12 cellular contexts compared by ENCODE assay signal in genomic region chr17:77366558-77367245, GRCh38.
DNase-seq lines count a peak whose midpoint lies in the region; ATAC-seq, FAIRE-seq and TF ChIP-seq lines count a peak whose summit lies in the region.
"Had no signal": no experiment of that assay in that cellular context is flagged by ENCODE, and none has a peak within 500 bp of the region (broad histone marks: within the 10 kb centered on the region; RNA-seq: fewer than 3 reads in every experiment).

No MANE protein-coding gene starts in this region.

- no peaks in the 10 kb centered on the region for H3K9me3 Mint-ChIP-seq in WTC11
- no peaks in the 10 kb centered on the region for H3K9me3 Mint-ChIP-seq in CD14-positive monocyte
- H3K9me3 Mint-ChIP-seq in stimulated activated effector memory CD8-positive, alpha-beta T cell treated with anti-CD3 and anti-CD28 coated beads, Interleukin-12 subunit alpha, Interleukin-12 subunit beta, amount 100 ng/mL, for 72 hours: no peaks in the 10 kb centered on the region

- no peaks in the 10 kb centered on the region for H3K27me3 ChIP-seq in suprapubic skin

- FAIRE-seq in frontal cortex (lab: Jason Lieb, UNC): no peak
- FAIRE-seq: A204.1, H54 had no signal

- 20% methylated on average over 7 of the region's 8 CpGs for WGBS in suprapubic skin

- no peak for TF ChIP-seq POLR2A in suprapubic skin (IDR thresholded peaks at IDR 0.05)

- CTCF ChIA-PET in WTC11 (lab: Charles Lee): interaction anchor here (1.0 to 2.0 kb wide), 2 partner anchors 35 to 63 kb away, joined by 3 to 10 read pairs; no protein-coding TSS in a partner anchor

- no peaks in the 10 kb centered on the region for H3K36me3 Mint-ChIP-seq in WTC11
- H3K36me3 Mint-ChIP-seq in CD14-positive monocyte: peaks cover 2 to 20% of the 10 kb centered on the region in 2 donors
- peaks cover 4% of the 10 kb centered on the region for H3K36me3 Mint-ChIP-seq in stimulated activated effector memory CD8-positive, alpha-beta T cell treated with anti-CD3 and anti-CD28 coated beads, Interleukin-12 subunit alpha, Interleukin-12 subunit beta, amount 100 ng/mL, for 72 hours

- no peak overlapping the region for H3K4me3 Mint-ChIP-seq in WTC11
- no peak overlapping the region for H3K4me3 Mint-ChIP-seq in CD14-positive monocyte
- H3K4me3 Mint-ChIP-seq in stimulated activated effector memory CD8-positive, alpha-beta T cell treated with anti-CD3 and anti-CD28 coated beads, Interleukin-12 subunit alpha, Interleukin-12 subunit beta, amount 100 ng/mL, for 72 hours: no peak overlapping the region

- POLR2A ChIA-PET in WTC11 (lab: Charles Lee): interaction anchor here (0.6 to 1.0 kb wide), 3 partner anchors 9 to 163 kb away, joined by 3 to 4 read pairs (median 3); no protein-coding TSS in a partner anchor

- H3K27me3 Mint-ChIP-seq in WTC11 (ENCODE audit: low read depth): no peaks in the 10 kb centered on the region
- H3K27me3 Mint-ChIP-seq in CD14-positive monocyte (ENCODE audit: low read depth in 3 of 3): peaks cover 12 to 16% (median 14%) of the 10 kb centered on the region in 3 donors

- H3K27ac ChIP-seq in suprapubic skin: peak overlapping the region; percentile 88

- intact Hi-C loops in left ventricle myocardium superior (cut with micrococcal nuclease): no loop called here
- intact Hi-C loops in CD14-positive monocyte (cut with micrococcal nuclease): no loop called here

- no peak overlapping the region for H3K4me3 ChIP-seq in suprapubic skin

- H3K4me1 Mint-ChIP-seq in WTC11 (peaks cover 55% of the 10 kb centered on the region), CD14-positive monocyte (peaks cover 52% of the 10 kb centered on the region)
- H3K4me1 Mint-ChIP-seq in stimulated activated effector memory CD8-positive, alpha-beta T cell treated with anti-CD3 and anti-CD28 coated beads, Interleukin-12 subunit alpha, Interleukin-12 subunit beta, amount 100 ng/mL, for 72 hours: peaks cover 68% of the 10 kb centered on the region

- TF ChIP-seq EP300 in suprapubic skin (IDR thresholded peaks at IDR 0.05): no peak

- no peak for TF ChIP-seq CTCF in WTC11 (IDR thresholded peaks at IDR 0.05)
- TF ChIP-seq CTCF in suprapubic skin (IDR thresholded peaks at IDR 0.05): no peak
- TF ChIP-seq CTCF in CD14-positive monocyte (IDR thresholded peaks at IDR 0.05): no peak

- no peaks in the 10 kb centered on the region for H3K36me3 ChIP-seq in suprapubic skin

- no peaks in the 10 kb centered on the region for H3K9me3 ChIP-seq in suprapubic skin

- DNase-seq in NCI-H345 (lab: John Stamatoyannopoulos, UW) (peak; percentile 53), NCI-H345 treated with DMSO at 0.1 percent for 48 hours (lab: John Stamatoyannopoulos, UW; ENCODE audit: unreplicated experiment) (no peak), WTC11 (ENCODE audit: low spot score) (no peak), left ventricle myocardium superior (no peak), suprapubic skin (ENCODE audit: low spot score in 2 of 2) (peak in 1 of 2 donors; percentile 66), frontal cortex (ENCODE audit: low spot score in 2 of 2) (no peak), CD14-positive monocyte (ENCODE audit: low spot score) (no peak)
- no peak for DNase-seq in stimulated activated effector memory CD8-positive, alpha-beta T cell treated with anti-CD3 and anti-CD28 coated beads, Interleukin-12 subunit alpha, Interleukin-12 subunit beta, amount 100 ng/mL, for 72 hours (ENCODE audit: low spot score in 2 of 2)
- DNase-seq: activated effector memory CD4-positive, alpha-beta T cell treated with anti-CD3 and anti-CD28 coated beads, Interleukin-2, amount 50 U/mL, for 16 hours; NCI-H226 had no signal

- H3K27ac Mint-ChIP-seq in WTC11 (peak overlapping the region; percentile 40; the same call in 1 of the 2 replicates), CD14-positive monocyte (peak overlapping the region in 1 of 7 donors; percentile 52)
- no peak overlapping the region for H3K27ac Mint-ChIP-seq in stimulated activated effector memory CD8-positive, alpha-beta T cell treated with anti-CD3 and anti-CD28 coated beads, Interleukin-12 subunit alpha, Interleukin-12 subunit beta, amount 100 ng/mL, for 72 hours

- peaks cover 82% of the 10 kb centered on the region for H3K4me1 ChIP-seq in suprapubic skin

- peak; percentile 46 for ATAC-seq in WTC11
- ATAC-seq in left ventricle myocardium superior: peak; percentile 26
- ATAC-seq in stimulated activated effector memory CD8-positive, alpha-beta T cell treated with anti-CD3 and anti-CD28 coated beads, Interleukin-12 subunit alpha, Interleukin-12 subunit beta, amount 100 ng/mL, for 72 hours: no peak

TF ChIP-seq in WTC11, 78 proteins besides CTCF, POLR2A, EP300 and RAD21:
- TF ChIP-seq ELF4 (CRISPR knock-in tag; IDR thresholded peaks at IDR 0.05; ENCODE audit: low read depth): no peak
- TF ChIP-seq HMGA2 (CRISPR knock-in tag; IDR thresholded peaks at IDR 0.05): no peak
- TF ChIP-seq E2F4 (CRISPR knock-in tag; IDR thresholded peaks at IDR 0.05; ENCODE audit: borderline replicate concordance, low read depth): no peak
- no peak for TF ChIP-seq TEAD1 (CRISPR knock-in tag; IDR thresholded peaks at IDR 0.05)
- TF ChIP-seq ZNF416 (CRISPR knock-in tag; IDR thresholded peaks at IDR 0.05): no peak
- TF ChIP-seq NR2C2 (CRISPR knock-in tag; IDR thresholded peaks at IDR 0.05): no peak
